Comparison of ENCODE assay signal across 35 cellular contexts in genomic region chr6:101433141-101433540, GRCh38. TPM values are rescaled to one million over a fixed set of nuclear protein-coding genes. Genes with fewer than 3 reads are reported as not detected.
"Had no signal": no experiment of that assay in that cellular context is flagged by ENCODE, and none has a peak within 500 bp of the region (broad histone marks: within the 10 kb centered on the region; RNA-seq: fewer than 3 reads in every experiment).

No MANE protein-coding gene starts in this region.

- H3K4me3 ChIP-seq: MG63 had no signal

- H3K27me3 ChIP-seq: MG63 had no signal

- H3K4me2 ChIP-seq: KMS-11 had no signal

- H3K9ac ChIP-seq: KMS-11 had no signal

- H3K9me3 ChIP-seq: MG63 had no signal

- H3K27ac ChIP-seq: KMS-11 had no signal

- DNase-seq: Karpas-422, Kasumi-1, KG1, MG63, MM.1S, MV-4-11, NCI-H1048, NCI-H1092, NCI-H1092 treated with DMSO at 0.1 percent for 48 hours, NCI-H1105, NCI-H1105 treated with DMSO at 0.1 percent for 48 hours, NCI-H1417, NCI-H1417 treated with DMSO at 0.1 percent for 48 hours, NCI-H1436, NCI-H1436 treated with DMSO at 0.1 percent for 48 hours, NCI-H146, NCI-H1694, NCI-H1694 treated with DMSO at 0.1 percent for 48 hours, NCI-H187, NCI-H187 treated with DMSO at 0.1 percent for 48 hours, NCI-H2029, NCI-H2029 treated with DMSO at 0.1 percent for 48 hours, NCI-H2081, NCI-H2081 treated with DMSO at 0.1 percent for 48 hours, NCI-H2107, NCI-H2171, NCI-H2171 treated with DMSO at 0.1 percent for 48 hours, NCI-H2227 treated with DMSO at 0.1 percent for 48 hours, NCI-H226, NCI-H345, NCI-H446, NCI-H446 treated with DMSO at 0.1 percent for 48 hours, NCI-H510A had no signal

- H3K36me3 ChIP-seq: MG63 had no signal

RNA-seq across cellular contexts. Expression of gene GRIK2, which starts 39.6 kb away (rescaled TPM):
- total RNA-seq: NCI-H460 had no signal
